In the genomic region with DNA sequence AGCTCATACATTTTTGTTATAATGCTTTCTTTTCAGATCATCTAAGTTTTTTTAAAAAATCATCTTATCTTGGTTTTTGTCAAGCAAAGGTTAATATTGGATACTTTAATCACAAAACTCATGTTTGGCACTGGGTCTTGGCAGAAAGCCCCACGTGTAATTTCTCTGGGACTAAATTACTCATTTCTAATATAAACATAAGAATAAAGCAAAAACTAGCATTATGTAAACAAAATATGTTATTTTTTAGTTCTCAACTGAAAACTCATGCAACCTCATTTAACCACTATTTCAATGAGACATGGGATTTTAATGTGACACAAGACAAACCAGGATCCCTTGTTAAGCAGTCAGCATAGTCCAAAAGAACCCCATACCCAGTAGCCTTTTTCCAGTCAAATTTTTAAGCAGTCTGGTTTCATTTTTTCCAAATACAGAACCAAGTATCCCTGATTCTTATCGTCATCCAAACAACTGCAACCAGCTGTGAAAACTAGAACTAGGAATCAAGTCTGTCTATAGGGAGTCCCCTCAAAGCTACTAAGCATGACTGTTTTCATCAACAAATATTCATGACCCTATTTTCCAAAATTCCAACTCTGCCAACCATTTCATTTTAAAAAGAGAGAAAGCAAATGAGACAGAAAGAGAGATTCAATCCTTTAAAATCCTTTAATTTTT, we compare ENCODE assay signal across 16 cellular contexts. TPM values are rescaled to one million over a fixed set of nuclear protein-coding genes. Genes with fewer than 3 reads are reported as not detected.
DNase-seq lines count a peak whose midpoint lies in the region; ATAC-seq and TF ChIP-seq lines count a peak whose summit lies in the region.
"Had no signal": no experiment of that assay in that cellular context is flagged by ENCODE, and none has a peak within 500 bp of the region (broad histone marks: within the 10 kb centered on the region; RNA-seq: fewer than 3 reads in every experiment).

No MANE protein-coding gene starts in this region.

- H3K27me3 Mint-ChIP-seq in GM23338 (ENCODE audit: insufficient read depth, low read depth, poor library complexity), result peaks cover 2% of the 10 kb centered on the region

- TF ChIP-seq CTCF in GM23338 (conservative IDR thresholded peaks at IDR 0.05; ENCODE audit: low read depth in 2 of 2), result no peak
- TF ChIP-seq CTCF in PC-3 (conservative IDR thresholded peaks at IDR 0.05; ENCODE audit: low read depth, low read length), result no peak
- no peak for TF ChIP-seq CTCF in MM.1S (IDR thresholded peaks at IDR 0.05; ENCODE audit: low read length)

- H3K27me3 ChIP-seq in GM23338 (ENCODE audit: insufficient read depth), result no peaks in the 10 kb centered on the region
- no peaks in the 10 kb centered on the region for H3K27me3 ChIP-seq in PC-3 (ENCODE audit: low read length)
- H3K27me3 ChIP-seq in skeletal muscle satellite cell (ENCODE audit: control insufficient read depth, insufficient read depth, low read length), result no peaks in the 10 kb centered on the region
- H3K27me3 ChIP-seq in MM.1S (replicated peaks; ENCODE audit: insufficient read depth, low read length), result no peaks in the 10 kb centered on the region
- H3K27me3 ChIP-seq: BLaER1 had no signal

- POLR2A ChIA-PET in PC-3 (lab: Charles Lee; ENCODE audit: unreplicated experiment), result no interaction called here

- no peak overlapping the region for H3K4me3 Mint-ChIP-seq in GM23338
- H3K4me3 Mint-ChIP-seq: CD8-positive, alpha-beta memory T cell; H9 had no signal

- H3K4me1 ChIP-seq in GM23338 (ENCODE audit: insufficient read depth), result peaks cover 12% of the 10 kb centered on the region; the same call in 1 of the 2 replicates
- no peaks in the 10 kb centered on the region for H3K4me1 ChIP-seq in PC-3 (ENCODE audit: insufficient read depth, low read length)
- peaks cover 16% of the 10 kb centered on the region for H3K4me1 ChIP-seq in skeletal muscle satellite cell (ENCODE audit: control insufficient read depth, insufficient read depth, low read length)
- H3K4me1 ChIP-seq in MM.1S (ENCODE audit: low read length), result no peaks in the 10 kb centered on the region
- H3K4me1 ChIP-seq: BLaER1 had no signal

- H3K4me1 Mint-ChIP-seq in GM23338, result peaks cover 19% of the 10 kb centered on the region; the same call in 2 of the 3 replicates
- H3K4me1 Mint-ChIP-seq: CD8-positive, alpha-beta memory T cell had no signal

- no peaks in the 10 kb centered on the region for H4K20me1 ChIP-seq in GM23338 (replicated peaks; ENCODE audit: insufficient read depth)
- no peaks in the 10 kb centered on the region for H4K20me1 ChIP-seq in PC-3 (ENCODE audit: low read length)
- no peaks in the 10 kb centered on the region for H4K20me1 ChIP-seq in MM.1S (ENCODE audit: insufficient read depth, low read length)
- H4K20me1 ChIP-seq: BLaER1 had no signal

- H3K9ac ChIP-seq in PC-3 (ENCODE audit: low read length) (no peak overlapping the region), skeletal muscle satellite cell (ENCODE audit: low read depth, low read length) (no peak overlapping the region), MM.1S (ENCODE audit: low read length) (no peak overlapping the region)
- H3K9ac ChIP-seq: BLaER1 had no signal

- H3K4me2 ChIP-seq in GM23338 (no peak overlapping the region), PC-3 (ENCODE audit: low read length) (no peak overlapping the region), skeletal muscle satellite cell (ENCODE audit: low read length) (peak overlapping the region; percentile 18), MM.1S (ENCODE audit: low read depth, low read length) (no peak overlapping the region)
- H3K4me2 ChIP-seq: BLaER1 had no signal

- H3K36me3 ChIP-seq in GM23338 (ENCODE audit: insufficient read depth) (no peaks in the 10 kb centered on the region), PC-3 (ENCODE audit: low read depth, low read length) (no peaks in the 10 kb centered on the region), skeletal muscle satellite cell (ENCODE audit: insufficient read depth, low read length) (no peaks in the 10 kb centered on the region), MM.1S (replicated peaks; ENCODE audit: insufficient read depth, low read length) (no peaks in the 10 kb centered on the region)
- H3K36me3 ChIP-seq: BLaER1 had no signal

- ATAC-seq in GM23338 (no peak), PC-3 (no peak), GM19463 (IDR thresholded peaks at IDR 0.05; ENCODE audit: unreplicated experiment) (no peak)

- 0 out of 2 replicates have a peak, but pooled peaks cover 12% of the 10 kb centered on the region for H3K9me3 ChIP-seq in PC-3 (ENCODE audit: low read length)
- no peaks in the 10 kb centered on the region for H3K9me3 ChIP-seq in skeletal muscle satellite cell (replicated peaks; ENCODE audit: low read length)
- no peaks in the 10 kb centered on the region for H3K9me3 ChIP-seq in MM.1S (replicated peaks; ENCODE audit: insufficient read depth, low read length)

- H3K36me3 Mint-ChIP-seq in GM23338 (ENCODE audit: low read depth), result peaks cover 35% of the 10 kb centered on the region
- H3K36me3 Mint-ChIP-seq: CD8-positive, alpha-beta memory T cell had no signal

- no peak overlapping the region for H3K4me3 ChIP-seq in GM23338
- H3K4me3 ChIP-seq in PC-3 (ENCODE audit: low read length), result no peak overlapping the region
- H3K4me3 ChIP-seq in skeletal muscle satellite cell (ENCODE audit: low read length), result no peak overlapping the region
- H3K4me3 ChIP-seq in MM.1S (ENCODE audit: low read length), result no peak overlapping the region
- H3K4me3 ChIP-seq: BLaER1, SK-N-MC had no signal

- H3K79me2 ChIP-seq in GM23338 (replicated peaks; ENCODE audit: insufficient read depth) (no peaks in the 10 kb centered on the region), PC-3 (ENCODE audit: low read length) (no peaks in the 10 kb centered on the region), MM.1S (ENCODE audit: low read length) (no peaks in the 10 kb centered on the region)

- CTCF ChIA-PET in PC-3 (lab: Charles Lee), result no interaction called here

- H3K9me2 ChIP-seq in GM23338 (ENCODE audit: insufficient read depth) (peaks cover 2% of the 10 kb centered on the region; the same call in 1 of the 2 replicates), PC-3 (replicated peaks; ENCODE audit: low read length) (no peaks in the 10 kb centered on the region), MM.1S (replicated peaks; ENCODE audit: insufficient read depth, low read length) (no peaks in the 10 kb centered on the region)

- no TSS peak for BruUV-seq in PC-3 (replicated peaks; lab: Mats Ljungman, UMichigan)

- DNase-seq in GM23338 (ENCODE audit: low spot score) (no peak), PC-3 (peak; percentile 3), fibroblast of peridontal ligament (ENCODE audit: extremely low read depth) (peak; percentile 2), amygdala (lab: John Stamatoyannopoulos, UW) (no peak), MM.1S (no peak)
- DNase-seq: CD8-positive, alpha-beta memory T cell; H9; Kasumi-1; NCI-H146; NCI-H2227 treated with DMSO at 0.1 percent for 48 hours; NCI-H526 treated with DMSO at 0.1 percent for 48 hours; NK-92 treated with Interleukin-12 subunit alpha and Interleukin-12 subunit beta, amount 100 ng/mL, for 24 hours had no signal

- H3K9me3 Mint-ChIP-seq in GM23338, result peaks cover 36% of the 10 kb centered on the region

- H2AFZ ChIP-seq in GM23338, result no peak overlapping the region
- no peak overlapping the region for H2AFZ ChIP-seq in PC-3 (ENCODE audit: low read length)
- no peak overlapping the region for H2AFZ ChIP-seq in MM.1S (ENCODE audit: low read length)

- intact Hi-C loops in PC-3 (cut with micrococcal nuclease), result no loop called here

- 0 out of 2 replicates have a peak overlapping the region, but pooled peaks have one; percentile 28 for H3K27ac Mint-ChIP-seq in GM23338
- H3K27ac Mint-ChIP-seq: CD8-positive, alpha-beta memory T cell; H9 had no signal

- H3K27ac ChIP-seq in GM23338 (ENCODE audit: low read depth) (no peak overlapping the region), PC-3 (ENCODE audit: low read length) (no peak overlapping the region), MM.1S (ENCODE audit: low read length) (no peak overlapping the region)
- H3K27ac ChIP-seq: BLaER1, SK-N-MC had no signal

- H3F3A ChIP-seq in GM23338 (replicated peaks; ENCODE audit: low read depth), result no peaks in the 10 kb centered on the region
- H3F3A ChIP-seq in PC-3 (ENCODE audit: low read length, unreplicated experiment), result no peaks in the 10 kb centered on the region
- no peaks in the 10 kb centered on the region for H3F3A ChIP-seq in MM.1S (ENCODE audit: insufficient read depth, low read length)

TF ChIP-seq in GM23338, 12 proteins besides CTCF, POLR2A, EP300 and RAD21 (continues in another document):
- TF ChIP-seq CREB1 (CRISPR knock-in tag; IDR thresholded peaks at IDR 0.05; ENCODE audit: low read depth), result no peak
- TF ChIP-seq POLR2AphosphoS5 (IDR thresholded peaks at IDR 0.05; ENCODE audit: low read depth), result no peak
- TF ChIP-seq ZNF114 (CRISPR knock-in tag; IDR thresholded peaks at IDR 0.05), result no peak
- TF ChIP-seq EZH2phosphoT487 (IDR thresholded peaks at IDR 0.05; ENCODE audit: unreplicated experiment), result no peak
- no peak for TF ChIP-seq JUNB (IDR thresholded peaks at IDR 0.05; ENCODE audit: unreplicated experiment)
- TF ChIP-seq NANOG (IDR thresholded peaks at IDR 0.05; ENCODE audit: borderline replicate concordance), result no peak
- TF ChIP-seq ETS1 (IDR thresholded peaks at IDR 0.05), result no peak

RNA-seq across cellular contexts. Expression of gene PID1, which starts 27.1 kb away (rescaled TPM):
- 2.4 and 4.0 TPM in 2 replicates for total RNA-seq in GM23338 (2014; rRNA removed; shearing (Covaris generic))
- polyA plus RNA-seq in GM23338 (2016; fragmentation: Nextera tagmentation; extraction: Ambion mirVana), result 1.7 and 2.2 TPM in 2 replicates
- 0.84 and 1.8 TPM in 2 replicates for total RNA-seq in PC-3 (2014; rRNA removed)
- total RNA-seq in skeletal muscle satellite cell (2012; rRNA removed), result 16.8 and 24.3 TPM in 2 replicates
- total RNA-seq: CD8-positive, alpha-beta memory T cell had no signal
- polyA plus RNA-seq: CD8-positive, alpha-beta memory T cell had no signal

Comparison
In these comparisons a context has a peak if more than half of its experiments do, and no peak if none do; other contexts are left out.
1. DNase-seq: peak in PC-3 (single experiment) and fibroblast of peridontal ligament (single experiment); none in GM23338 (single experiment), amygdala (0 of 56) and MM.1S (single experiment).